In genomic region chrX:13253223-13253622, GRCh38 we compare ENCODE assay signal across 15 cellular contexts.
"Had no signal": no experiment of that assay in that cellular context is flagged by ENCODE, and none has a peak within 500 bp of the region (broad histone marks: within the 10 kb centered on the region; RNA-seq: fewer than 3 reads in every experiment).

No MANE protein-coding gene starts in this region.

- H3K27ac ChIP-seq: epithelial cell of prostate, prostate gland, stomach, VCaP had no signal

- H3K9me3 ChIP-seq: prostate gland, stomach, thoracic aorta had no signal

- H3K9me3 Mint-ChIP-seq: activated CD4-positive, alpha-beta memory T cell treated with anti-CD3 and anti-CD28 coated beads, Interleukin-2, amount 10 ng/mL, durations not matched to agents 7 days and 5 days; effector memory CD8-positive, alpha-beta T cell had no signal

- H3K27me3 Mint-ChIP-seq: activated CD4-positive, alpha-beta memory T cell treated with anti-CD3 and anti-CD28 coated beads, Interleukin-2, amount 10 ng/mL, durations not matched to agents 7 days and 5 days; activated CD4-positive, alpha-beta T cell treated with anti-CD3 and anti-CD28 coated beads for 36 hours; effector memory CD8-positive, alpha-beta T cell had no signal

- H3K27me3 ChIP-seq: stomach had no signal

- H3K27ac Mint-ChIP-seq: activated CD4-positive, alpha-beta memory T cell treated with anti-CD3 and anti-CD28 coated beads, Interleukin-2, amount 10 ng/mL, durations not matched to agents 7 days and 5 days; activated CD4-positive, alpha-beta T cell treated with anti-CD3 and anti-CD28 coated beads for 36 hours had no signal

- H3K36me3 ChIP-seq: prostate gland, stomach, thoracic aorta had no signal

- H3K4me3 Mint-ChIP-seq: activated CD4-positive, alpha-beta memory T cell treated with anti-CD3 and anti-CD28 coated beads, Interleukin-2, amount 10 ng/mL, durations not matched to agents 7 days and 5 days; activated CD4-positive, alpha-beta T cell treated with anti-CD3 and anti-CD28 coated beads for 36 hours; effector memory CD8-positive, alpha-beta T cell had no signal

- DNase-seq: activated CD4-positive, alpha-beta memory T cell treated with anti-CD3 and anti-CD28 coated beads, Interleukin-2, amount 10 ng/mL, durations not matched to agents 7 days and 5 days; activated CD4-positive, alpha-beta T cell treated with anti-CD3 and anti-CD28 coated beads for 36 hours; activated T-cell treated with anti-CD3 and anti-CD28 coated beads, Interleukin-2, amount 50 U/mL, for 48 hours; central memory CD4-positive, alpha-beta T cell; effector memory CD8-positive, alpha-beta T cell; hippocampal formation; kidney glomerular epithelial cell; nucleus accumbens; stomach had no signal

- H3K4me3 ChIP-seq: coronary artery, prostate gland, stomach, thoracic aorta had no signal

- H3K4me1 ChIP-seq: prostate gland had no signal

- ATAC-seq: activated CD4-positive, alpha-beta T cell treated with anti-CD3 and anti-CD28 coated beads for 36 hours; effector memory CD8-positive, alpha-beta T cell; sciatic nerve had no signal
